16 cellular contexts compared by ENCODE assay signal in the genomic region with DNA sequence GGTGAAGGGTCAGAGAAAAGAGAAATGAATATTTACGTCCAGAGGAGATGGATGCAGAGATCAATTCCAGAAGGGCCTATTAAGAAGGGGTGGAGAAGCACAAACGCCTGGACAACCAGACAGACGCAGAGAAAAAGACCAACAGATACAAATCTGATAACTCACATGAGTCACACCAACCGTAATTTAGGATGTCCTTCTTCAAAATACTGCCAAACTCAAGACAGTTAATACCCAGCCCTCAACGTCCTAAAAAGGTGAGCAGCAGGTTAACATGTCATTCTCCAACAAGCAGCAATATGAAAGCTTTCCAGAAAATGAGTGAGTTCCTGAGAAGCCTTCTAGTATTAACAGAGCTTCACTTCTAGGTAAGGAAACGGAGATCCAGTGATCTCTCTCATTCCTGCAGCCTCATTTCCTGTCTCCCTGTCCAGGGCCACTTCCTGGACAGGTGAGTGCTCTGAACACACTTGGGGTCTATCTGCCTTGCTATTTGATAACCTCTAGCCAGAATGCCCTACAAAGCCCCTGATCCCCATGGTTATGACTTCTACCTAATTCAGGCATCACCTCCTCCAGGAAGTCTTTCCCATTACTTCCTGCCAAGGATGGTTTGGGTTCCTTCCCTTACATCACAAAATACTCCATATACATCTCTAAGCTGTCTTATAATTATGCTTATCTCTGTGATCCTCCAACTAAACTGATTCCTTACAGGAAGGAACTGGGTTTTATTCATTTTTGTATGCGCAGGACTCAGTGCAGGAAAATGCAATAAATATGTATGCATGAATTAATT. TPM values are rescaled to one million over a fixed set of nuclear protein-coding genes. Genes with fewer than 3 reads are reported as not detected.
DNase-seq lines count a peak whose midpoint lies in the region; ATAC-seq and TF ChIP-seq lines count a peak whose summit lies in the region.
"Had no signal": no experiment of that assay in that cellular context is flagged by ENCODE, and none has a peak within 500 bp of the region (broad histone marks: within the 10 kb centered on the region; RNA-seq: fewer than 3 reads in every experiment).

No MANE protein-coding gene starts in this region.

- peaks cover 88% of the 10 kb centered on the region for H3K79me2 ChIP-seq in PC-3 (ENCODE audit: low read length)
- H3K79me2 ChIP-seq in MM.1S (ENCODE audit: low read length), result peaks cover 95% of the 10 kb centered on the region

- TF ChIP-seq CTCF in PC-3 (conservative IDR thresholded peaks at IDR 0.05; ENCODE audit: low read depth, low read length), result no peak
- no peak for TF ChIP-seq CTCF in MM.1S (IDR thresholded peaks at IDR 0.05; ENCODE audit: low read length)

- H3K27ac ChIP-seq in PC-3 (ENCODE audit: low read length) (no peak overlapping the region), MM.1S (ENCODE audit: low read length) (no peak overlapping the region)
- H3K27ac ChIP-seq: 22Rv1, ascending aorta, left ventricle myocardium inferior had no signal

- H3K27ac Mint-ChIP-seq in T-helper 1 cell treated with Interleukin-12 subunit alpha and Interleukin-12 subunit beta and Interleukin-4 antibody, amounts not matched to agents 30 μg/mL and 1 μg/mL, for 36 hours, result peak overlapping the region; percentile 52
- H3K27ac Mint-ChIP-seq in activated naive CD8-positive, alpha-beta T cell treated with anti-CD3 and anti-CD28 coated beads, Interleukin-2, amount 50 U/mL, for 24 hours, result peak overlapping the region; percentile 71
- peak overlapping the region; percentile 74 to 93 (median 89) for H3K27ac Mint-ChIP-seq in naive thymus-derived CD8-positive, alpha-beta T cell

- peak overlapping the region; percentile 13; the same call in 1 of the 2 replicates for H3K4me2 ChIP-seq in PC-3 (ENCODE audit: low read length)
- no peak overlapping the region for H3K4me2 ChIP-seq in MM.1S (ENCODE audit: low read depth, low read length)

- H3K36me3 ChIP-seq in PC-3 (ENCODE audit: low read depth, low read length) (no peaks in the 10 kb centered on the region), MM.1S (replicated peaks; ENCODE audit: insufficient read depth, low read length) (no peaks in the 10 kb centered on the region)
- H3K36me3 ChIP-seq: ascending aorta, left ventricle myocardium inferior had no signal

- no peaks in the 10 kb centered on the region for H3K9me3 Mint-ChIP-seq in T-helper 1 cell treated with Interleukin-12 subunit alpha and Interleukin-12 subunit beta and Interleukin-4 antibody, amounts not matched to agents 30 μg/mL and 1 μg/mL, for 36 hours
- H3K9me3 Mint-ChIP-seq in activated naive CD8-positive, alpha-beta T cell treated with anti-CD3 and anti-CD28 coated beads, Interleukin-2, amount 50 U/mL, for 24 hours, result no peaks in the 10 kb centered on the region
- no peaks in the 10 kb centered on the region for H3K9me3 Mint-ChIP-seq in naive thymus-derived CD8-positive, alpha-beta T cell

- CTCF ChIA-PET in PC-3 (lab: Charles Lee), result no interaction called here

- H2AFZ ChIP-seq in PC-3 (ENCODE audit: low read length), result no peak overlapping the region
- no peak overlapping the region for H2AFZ ChIP-seq in MM.1S (ENCODE audit: low read length)

- no peaks in the 10 kb centered on the region for H3F3A ChIP-seq in PC-3 (ENCODE audit: low read length, unreplicated experiment)
- H3F3A ChIP-seq in MM.1S (ENCODE audit: insufficient read depth, low read length), result no peaks in the 10 kb centered on the region

- ATAC-seq in PC-3, result no peak
- ATAC-seq in activated naive CD8-positive, alpha-beta T cell treated with anti-CD3 and anti-CD28 coated beads, Interleukin-2, amount 50 U/mL, for 24 hours, result no peak
- no peak for ATAC-seq in naive thymus-derived CD8-positive, alpha-beta T cell
- no peak for ATAC-seq in HG03025 (IDR thresholded peaks at IDR 0.05; ENCODE audit: low FRiP score, unreplicated experiment)

- POLR2A ChIA-PET in PC-3 (lab: Charles Lee; ENCODE audit: unreplicated experiment), result no interaction called here
- POLR2A ChIA-PET in naive thymus-derived CD8-positive, alpha-beta T cell (lab: Charles Lee), result interaction anchor here (0.9 to 10.5 kb wide), 4 partner anchors 10 to 38 kb away, joined by 3 to 98 read pairs (median 39); no protein-coding TSS in a partner anchor

- intact Hi-C loops in PC-3 (cut with micrococcal nuclease), result no loop called here

- no peaks in the 10 kb centered on the region for H3K9me2 ChIP-seq in PC-3 (replicated peaks; ENCODE audit: low read length)
- H3K9me2 ChIP-seq in MM.1S (replicated peaks; ENCODE audit: insufficient read depth, low read length), result no peaks in the 10 kb centered on the region

- H3K9me3 ChIP-seq in PC-3 (ENCODE audit: low read length), result no peaks in the 10 kb centered on the region
- no peaks in the 10 kb centered on the region for H3K9me3 ChIP-seq in MM.1S (replicated peaks; ENCODE audit: insufficient read depth, low read length)
- H3K9me3 ChIP-seq: ascending aorta, left ventricle myocardium inferior had no signal

- peak overlapping the region; percentile 32 for H3K4me3 Mint-ChIP-seq in T-helper 1 cell treated with Interleukin-12 subunit alpha and Interleukin-12 subunit beta and Interleukin-4 antibody, amounts not matched to agents 30 μg/mL and 1 μg/mL, for 36 hours
- H3K4me3 Mint-ChIP-seq in activated naive CD8-positive, alpha-beta T cell treated with anti-CD3 and anti-CD28 coated beads, Interleukin-2, amount 50 U/mL, for 24 hours, result no peak overlapping the region
- H3K4me3 Mint-ChIP-seq in naive thymus-derived CD8-positive, alpha-beta T cell, result peak overlapping the region; percentile 17 to 78 (median 68)

- H3K36me3 Mint-ChIP-seq in T-helper 1 cell treated with Interleukin-12 subunit alpha and Interleukin-12 subunit beta and Interleukin-4 antibody, amounts not matched to agents 30 μg/mL and 1 μg/mL, for 36 hours (ENCODE audit: low read depth), result peaks cover 5% of the 10 kb centered on the region
- H3K36me3 Mint-ChIP-seq in activated naive CD8-positive, alpha-beta T cell treated with anti-CD3 and anti-CD28 coated beads, Interleukin-2, amount 50 U/mL, for 24 hours (ENCODE audit: low read depth), result peaks cover 5% of the 10 kb centered on the region
- H3K36me3 Mint-ChIP-seq in naive thymus-derived CD8-positive, alpha-beta T cell, result peaks cover 0 to 3% (median 3%) of the 10 kb centered on the region in 3 donors

- H3K4me1 Mint-ChIP-seq in T-helper 1 cell treated with Interleukin-12 subunit alpha and Interleukin-12 subunit beta and Interleukin-4 antibody, amounts not matched to agents 30 μg/mL and 1 μg/mL, for 36 hours (ENCODE audit: low read depth), result peaks cover 65% of the 10 kb centered on the region
- H3K4me1 Mint-ChIP-seq in activated naive CD8-positive, alpha-beta T cell treated with anti-CD3 and anti-CD28 coated beads, Interleukin-2, amount 50 U/mL, for 24 hours, result peaks cover 95% of the 10 kb centered on the region
- H3K4me1 Mint-ChIP-seq in naive thymus-derived CD8-positive, alpha-beta T cell, result peaks cover 47 to 99% (median 94%) of the 10 kb centered on the region in 4 donors

- H3K4me1 ChIP-seq in PC-3 (ENCODE audit: insufficient read depth, low read length) (peaks cover 8% of the 10 kb centered on the region; the same call in 1 of the 2 replicates), MM.1S (ENCODE audit: low read length) (no peaks in the 10 kb centered on the region)

- H4K20me1 ChIP-seq in PC-3 (ENCODE audit: low read length) (no peaks in the 10 kb centered on the region), MM.1S (ENCODE audit: insufficient read depth, low read length) (no peaks in the 10 kb centered on the region)

- no TSS peak for BruUV-seq in PC-3 (replicated peaks; lab: Mats Ljungman, UMichigan)

- no peaks in the 10 kb centered on the region for H3K27me3 Mint-ChIP-seq in T-helper 1 cell treated with Interleukin-12 subunit alpha and Interleukin-12 subunit beta and Interleukin-4 antibody, amounts not matched to agents 30 μg/mL and 1 μg/mL, for 36 hours (ENCODE audit: low read depth)
- no peaks in the 10 kb centered on the region for H3K27me3 Mint-ChIP-seq in activated naive CD8-positive, alpha-beta T cell treated with anti-CD3 and anti-CD28 coated beads, Interleukin-2, amount 50 U/mL, for 24 hours
- H3K27me3 Mint-ChIP-seq in naive thymus-derived CD8-positive, alpha-beta T cell, result no peaks in the 10 kb centered on the region

- DNase-seq in T-helper 1 cell (no peak), PC-3 (no peak), DMS 273 treated with DMSO at 0.1 percent for 48 hours (lab: John Stamatoyannopoulos, UW) (no peak), MM.1S (no peak)
- DNase-seq in activated naive CD8-positive, alpha-beta T cell treated with anti-CD3 and anti-CD28 coated beads, Interleukin-2, amount 50 U/mL, for 24 hours, result no peak
- no peak for DNase-seq in naive thymus-derived CD8-positive, alpha-beta T cell
- DNase-seq: activated CD4-positive, CD25-positive, alpha-beta regulatory T cell; C1 segment of cervical spinal cord; dermis blood vessel endothelial cell; left ventricle myocardium inferior; NCI-H1694; NCI-H510A treated with DMSO at 0.1 percent for 48 hours had no signal

- no peak overlapping the region for H3K9ac ChIP-seq in PC-3 (ENCODE audit: low read length)
- no peak overlapping the region for H3K9ac ChIP-seq in MM.1S (ENCODE audit: low read length)

- H3K27me3 ChIP-seq in PC-3 (ENCODE audit: low read length) (no peaks in the 10 kb centered on the region), MM.1S (replicated peaks; ENCODE audit: insufficient read depth, low read length) (no peaks in the 10 kb centered on the region)
- H3K27me3 ChIP-seq: ascending aorta had no signal

- H3K4me3 ChIP-seq in PC-3 (ENCODE audit: low read length) (no peak overlapping the region), MM.1S (ENCODE audit: low read length) (no peak overlapping the region)
- H3K4me3 ChIP-seq: ascending aorta, left ventricle myocardium inferior had no signal

RNA-seq across cellular contexts. Expression of a gene that starts 41.6 kb away (rescaled TPM):
- 20.2 and 22.6 TPM in 2 replicates for total RNA-seq in PC-3 (2014; rRNA removed)
- total RNA-seq in naive thymus-derived CD8-positive, alpha-beta T cell, result 100 to 1,000 TPM; 152 to 169 TPM
- 10 to 100 TPM; 54.3 to 77.5 (median 59.9) TPM for polyA plus RNA-seq in naive thymus-derived CD8-positive, alpha-beta T cell
